Comparison of ENCODE assay signal across 11 cellular contexts in genomic region chr21:45078371-45078770, GRCh38. TPM values are rescaled to one million over a fixed set of nuclear protein-coding genes. Genes with fewer than 3 reads are reported as not detected.
DNase-seq lines count a peak whose midpoint lies in the region; ATAC-seq and TF ChIP-seq lines count a peak whose summit lies in the region.
"Had no signal": no experiment of that assay in that cellular context is flagged by ENCODE, and none has a peak within 500 bp of the region (broad histone marks: within the 10 kb centered on the region; RNA-seq: fewer than 3 reads in every experiment).

No MANE protein-coding gene starts in this region.

- H3K4me1 ChIP-seq in BLaER1 (peaks cover 79% of the 10 kb centered on the region), DND-41 (ENCODE audit: insufficient read depth, low read length) (peaks cover 75% of the 10 kb centered on the region), left ventricle myocardium inferior (peaks cover 67% of the 10 kb centered on the region), MM.1S (ENCODE audit: low read length) (no peaks in the 10 kb centered on the region)
- H3K4me1 ChIP-seq in naive thymus-derived CD4-positive, alpha-beta T cell (ENCODE audit: control insufficient read depth in 2 of 2, insufficient read depth in 2 of 2, low read length in 2 of 2) = peaks cover 72 to 76% of the 10 kb centered on the region in 2 donors

- DNase-seq in DND-41 (no peak), left ventricle myocardium inferior (no peak), MM.1S (no peak), NCI-H1105 treated with DMSO at 0.1 percent for 48 hours (lab: John Stamatoyannopoulos, UW) (no peak)
- DNase-seq in activated naive CD8-positive, alpha-beta T cell treated with anti-CD3 and anti-CD28 coated beads, Interleukin-2, amount 50 U/mL, for 24 hours = no peak
- no peak for DNase-seq in naive thymus-derived CD4-positive, alpha-beta T cell
- DNase-seq: GOT3, NCI-H2081 had no signal

- POLR2A ChIA-PET in naive thymus-derived CD4-positive, alpha-beta T cell (lab: Charles Lee) = interaction anchor here (0.7 to 2.3 kb wide), 9 partner anchors 9 to 1299 kb away, joined by 3 to 7 read pairs (median 3); no protein-coding TSS in a partner anchor

- H2AFZ ChIP-seq in DND-41 (ENCODE audit: low read depth, low read length) (no peak overlapping the region), MM.1S (ENCODE audit: low read length) (no peak overlapping the region)

- ATAC-seq in DND-41 (ENCODE audit: insufficient read depth, low read depth) = no peak
- no peak for ATAC-seq in activated naive CD8-positive, alpha-beta T cell treated with anti-CD3 and anti-CD28 coated beads, Interleukin-2, amount 50 U/mL, for 24 hours
- ATAC-seq in naive thymus-derived CD4-positive, alpha-beta T cell = no peak
- no peak for ATAC-seq in HG02870 (IDR thresholded peaks at IDR 0.05; ENCODE audit: unreplicated experiment)

- H3K27me3 Mint-ChIP-seq in activated naive CD8-positive, alpha-beta T cell treated with anti-CD3 and anti-CD28 coated beads, Interleukin-2, amount 50 U/mL, for 24 hours = no peaks in the 10 kb centered on the region
- H3K27me3 Mint-ChIP-seq in naive thymus-derived CD4-positive, alpha-beta T cell = no peaks in the 10 kb centered on the region

- peaks cover 24% of the 10 kb centered on the region for H3K36me3 ChIP-seq in BLaER1
- peaks cover 4% of the 10 kb centered on the region for H3K36me3 ChIP-seq in DND-41 (ENCODE audit: insufficient read depth, low read length)
- H3K36me3 ChIP-seq in naive thymus-derived CD4-positive, alpha-beta T cell (ENCODE audit: control insufficient read depth in 2 of 3, insufficient read depth in 3 of 3, low read length in 3 of 3) = no peaks in the 10 kb centered on the region
- peaks cover 7% of the 10 kb centered on the region for H3K36me3 ChIP-seq in left ventricle myocardium inferior
- no peaks in the 10 kb centered on the region for H3K36me3 ChIP-seq in MM.1S (replicated peaks; ENCODE audit: insufficient read depth, low read length)
- H3K36me3 ChIP-seq: cardiac muscle cell had no signal

- H3K9me3 ChIP-seq in BLaER1 (no peaks in the 10 kb centered on the region), DND-41 (ENCODE audit: insufficient read depth, low read length, severe bottlenecking) (no peaks in the 10 kb centered on the region), left ventricle myocardium inferior (replicated peaks) (no peaks in the 10 kb centered on the region), MM.1S (replicated peaks; ENCODE audit: insufficient read depth, low read length) (no peaks in the 10 kb centered on the region)
- H3K9me3 ChIP-seq in naive thymus-derived CD4-positive, alpha-beta T cell (ENCODE audit: control insufficient read depth in 2 of 3, low read length in 3 of 3) = no peaks in the 10 kb centered on the region

- H3K9ac ChIP-seq in BLaER1 (no peak overlapping the region), DND-41 (ENCODE audit: low read depth, low read length) (peak overlapping the region; percentile 23; the same call in 1 of the 2 replicates), MM.1S (ENCODE audit: low read length) (no peak overlapping the region)

- H3K27ac ChIP-seq in BLaER1 = peak overlapping the region; percentile 72
- H3K27ac ChIP-seq in DND-41 (ENCODE audit: low read length) = peak overlapping the region; percentile 98
- peak overlapping the region; percentile 72 for H3K27ac ChIP-seq in naive thymus-derived CD4-positive, alpha-beta T cell (ENCODE audit: low read depth, low read length)
- H3K27ac ChIP-seq in left ventricle myocardium inferior (replicated peaks) = no peak overlapping the region
- no peak overlapping the region for H3K27ac ChIP-seq in MM.1S (ENCODE audit: low read length)
- H3K27ac ChIP-seq: cardiac muscle cell had no signal

- H3K4me2 ChIP-seq in BLaER1 = peak overlapping the region; percentile 94
- H3K4me2 ChIP-seq in DND-41 (ENCODE audit: insufficient read depth, low read length) = peak overlapping the region; percentile 49
- H3K4me2 ChIP-seq in MM.1S (ENCODE audit: low read depth, low read length) = no peak overlapping the region

- H4K20me1 ChIP-seq in BLaER1 = peaks cover 64% of the 10 kb centered on the region
- H4K20me1 ChIP-seq in DND-41 (ENCODE audit: insufficient read depth, low read length) = peaks cover 15% of the 10 kb centered on the region
- H4K20me1 ChIP-seq in MM.1S (ENCODE audit: insufficient read depth, low read length) = no peaks in the 10 kb centered on the region

- H3K4me1 Mint-ChIP-seq in activated naive CD8-positive, alpha-beta T cell treated with anti-CD3 and anti-CD28 coated beads, Interleukin-2, amount 50 U/mL, for 24 hours = peaks cover 81% of the 10 kb centered on the region
- H3K4me1 Mint-ChIP-seq in naive thymus-derived CD4-positive, alpha-beta T cell = peaks cover 62 to 84% (median 81%) of the 10 kb centered on the region in 7 donors

- TF ChIP-seq CTCF in DND-41 (IDR thresholded peaks at IDR 0.05; ENCODE audit: borderline replicate concordance, extremely low read depth, low read length, poor library complexity, severe bottlenecking) = no peak
- no peak for TF ChIP-seq CTCF in left ventricle myocardium inferior (IDR thresholded peaks at IDR 0.05; ENCODE audit: borderline replicate concordance)
- no peak for TF ChIP-seq CTCF in MM.1S (IDR thresholded peaks at IDR 0.05; ENCODE audit: low read length)

- H3K9me3 Mint-ChIP-seq in activated naive CD8-positive, alpha-beta T cell treated with anti-CD3 and anti-CD28 coated beads, Interleukin-2, amount 50 U/mL, for 24 hours = no peaks in the 10 kb centered on the region
- H3K9me3 Mint-ChIP-seq in naive thymus-derived CD4-positive, alpha-beta T cell = no peaks in the 10 kb centered on the region

- peak overlapping the region; percentile 14 for H3K4me3 Mint-ChIP-seq in activated naive CD8-positive, alpha-beta T cell treated with anti-CD3 and anti-CD28 coated beads, Interleukin-2, amount 50 U/mL, for 24 hours
- H3K4me3 Mint-ChIP-seq in naive thymus-derived CD4-positive, alpha-beta T cell = peak overlapping the region; percentile 6 to 92 (median 60)

- H3K4me3 ChIP-seq in BLaER1 (0 out of 2 replicates have a peak overlapping the region, but pooled peaks have one; percentile 27), DND-41 (ENCODE audit: low read depth in 1 of 2, low read length in 2 of 2) (peak overlapping the region in 1 of 2 experiments; percentile 21; a peak in 1 of 4 replicates), left ventricle myocardium inferior (no peak overlapping the region), MM.1S (ENCODE audit: low read length) (no peak overlapping the region)
- H3K4me3 ChIP-seq in naive thymus-derived CD4-positive, alpha-beta T cell (ENCODE audit: low read length) = no peak overlapping the region
- H3K4me3 ChIP-seq: cardiac muscle cell had no signal

- H3K27ac Mint-ChIP-seq in activated naive CD8-positive, alpha-beta T cell treated with anti-CD3 and anti-CD28 coated beads, Interleukin-2, amount 50 U/mL, for 24 hours = peak overlapping the region; percentile 95
- H3K27ac Mint-ChIP-seq in naive thymus-derived CD4-positive, alpha-beta T cell = peak overlapping the region; percentile 91 to 98 (median 94)

- peaks cover 66% of the 10 kb centered on the region for H3K79me2 ChIP-seq in DND-41 (ENCODE audit: insufficient read depth, low read length)
- no peaks in the 10 kb centered on the region for H3K79me2 ChIP-seq in MM.1S (ENCODE audit: low read length)

- no peaks in the 10 kb centered on the region for H3F3A ChIP-seq in MM.1S (ENCODE audit: insufficient read depth, low read length)

- H3K27me3 ChIP-seq in BLaER1 = peaks cover 10% of the 10 kb centered on the region
- H3K27me3 ChIP-seq in DND-41 (ENCODE audit: insufficient read depth, low read length, poor library complexity) = peaks cover 8% of the 10 kb centered on the region
- no peaks in the 10 kb centered on the region for H3K27me3 ChIP-seq in naive thymus-derived CD4-positive, alpha-beta T cell (ENCODE audit: control insufficient read depth in 2 of 2, insufficient read depth in 2 of 2, low read length in 2 of 2)
- H3K27me3 ChIP-seq in left ventricle myocardium inferior (ENCODE audit: low read depth) = no peaks in the 10 kb centered on the region
- H3K27me3 ChIP-seq in MM.1S (replicated peaks; ENCODE audit: insufficient read depth, low read length) = peaks cover 87% of the 10 kb centered on the region

- intact Hi-C loops in naive thymus-derived CD4-positive, alpha-beta T cell (cut with micrococcal nuclease) = loop anchor here (2.0 to 5.0 kb wide), 7 partner anchors 14 to 261 kb away; partner anchors contain the start of genes POFUT2 (in 1 of the 2), PTTG1IP (in 1 of the 2), SLX9 (in 1 of the 2) and SUMO3 (in 1 of the 2)
- intact Hi-C loops in left ventricle myocardium inferior (cut with micrococcal nuclease) = no loop called here

- no peaks in the 10 kb centered on the region for H3K9me2 ChIP-seq in MM.1S (replicated peaks; ENCODE audit: insufficient read depth, low read length)

- peaks cover 30% of the 10 kb centered on the region for H3K36me3 Mint-ChIP-seq in activated naive CD8-positive, alpha-beta T cell treated with anti-CD3 and anti-CD28 coated beads, Interleukin-2, amount 50 U/mL, for 24 hours (ENCODE audit: low read depth)
- H3K36me3 Mint-ChIP-seq in naive thymus-derived CD4-positive, alpha-beta T cell = peaks cover 0 to 12% (median 8%) of the 10 kb centered on the region in 5 donors

- CTCF ChIA-PET in naive thymus-derived CD4-positive, alpha-beta T cell (lab: Charles Lee) = interaction anchor here (0.9 to 3.2 kb wide), 3 partner anchors 8 to 59 kb away, joined by 3 to 10 read pairs (median 5); no protein-coding TSS in a partner anchor

RNA-seq across cellular contexts. Expression of gene ADARB1, which starts 4.0 kb away (rescaled TPM):
- 10 to 100 TPM; 35.7 to 52.2 (median 38.9) TPM for total RNA-seq in naive thymus-derived CD4-positive, alpha-beta T cell
- 10 to 100 TPM in 1 of 2 donors, 1 to 10 TPM in 1; 6.2 to 11.7 TPM for polyA plus RNA-seq in naive thymus-derived CD4-positive, alpha-beta T cell
- total RNA-seq in left ventricle myocardium inferior = 15.5 TPM

Comparison
In these comparisons a context has a peak if more than half of its experiments do, and no peak if none do; other contexts are left out.
1. H3K27ac ChIP-seq: peak in BLaER1 (single experiment), DND-41 (single experiment) and naive thymus-derived CD4-positive, alpha-beta T cell (single experiment); none in left ventricle myocardium inferior (single experiment) and MM.1S (single experiment).